8 cellular contexts compared by ENCODE assay signal in genomic region chr11:8911040-8911823, GRCh38.
DNase-seq lines count a peak whose midpoint lies in the region; ATAC-seq and TF ChIP-seq lines count a peak whose summit lies in the region.

TSS of gene AKIP1 (plus strand) at chr11:8911189. CDS start at chr11:8911450, 261 bp downstream.

- H3K27ac Mint-ChIP-seq in activated naive CD4-positive, alpha-beta T cell treated with anti-CD3 and anti-CD28 coated beads, Interleukin-2, amount 50 U/mL, for 24 hours = peak within 1 kb of the TSS; percentile 88

- H3K36me3 Mint-ChIP-seq in activated naive CD4-positive, alpha-beta T cell treated with anti-CD3 and anti-CD28 coated beads, Interleukin-2, amount 50 U/mL, for 24 hours = no peaks in the 10 kb centered on the region

- peaks cover 49% of the 10 kb centered on the region for H3K4me1 Mint-ChIP-seq in activated naive CD4-positive, alpha-beta T cell treated with anti-CD3 and anti-CD28 coated beads, Interleukin-2, amount 50 U/mL, for 24 hours

- peak within 1 kb of the TSS; percentile 89 for H3K4me3 ChIP-seq in HFF-Myc (replicated peaks; ENCODE audit: low read depth, low read length)

- DNase-seq in GM03348 (ENCODE audit: low spot score) = peak; percentile 98
- peak; percentile 81 for DNase-seq in HFF-Myc (ENCODE audit: extremely low read depth, low read depth)
- peak; percentile 98 for DNase-seq in NCI-H1092 (lab: John Stamatoyannopoulos, UW)
- DNase-seq in globus pallidus (ENCODE audit: low spot score) = peak; percentile 95
- peak; percentile 53 to 98 (median 92) for DNase-seq in nucleus accumbens (lab: John Stamatoyannopoulos, UW)
- peak; percentile 97 for DNase-seq in superior temporal gyrus (ENCODE audit: extremely low spot score)

- peak within 1 kb of the TSS; percentile 95 for H3K4me3 Mint-ChIP-seq in activated naive CD4-positive, alpha-beta T cell treated with anti-CD3 and anti-CD28 coated beads, Interleukin-2, amount 50 U/mL, for 24 hours

- ATAC-seq in SK-N-SH treated with all-trans-retinoic acid at 6 μM for 48 hours = peak; percentile 89

- no peaks in the 10 kb centered on the region for H3K27me3 Mint-ChIP-seq in activated naive CD4-positive, alpha-beta T cell treated with anti-CD3 and anti-CD28 coated beads, Interleukin-2, amount 50 U/mL, for 24 hours

- TF ChIP-seq CTCF in HFF-Myc (IDR thresholded peaks at IDR 0.05; ENCODE audit: low read depth, low read length, missing control alignments) = no peak

- no peaks in the 10 kb centered on the region for H3K9me3 Mint-ChIP-seq in activated naive CD4-positive, alpha-beta T cell treated with anti-CD3 and anti-CD28 coated beads, Interleukin-2, amount 50 U/mL, for 24 hours

TF ChIP-seq in SK-N-SH treated with all-trans-retinoic acid at 6 μM for 48 hours, 23 proteins besides CTCF, POLR2A, EP300 and RAD21:
- TF ChIP-seq ESRRG (CRISPR knock-in tag; IDR thresholded peaks at IDR 0.05) (no peak), GLIS3 (CRISPR knock-in tag; IDR thresholded peaks at IDR 0.05) (no peak), CSRNP3 (CRISPR knock-in tag; IDR thresholded peaks at IDR 0.05) (no peak), ZNF8 (CRISPR knock-in tag; IDR thresholded peaks at IDR 0.05) (no peak), CSDC2 (CRISPR knock-in tag; IDR thresholded peaks at IDR 0.05) (no peak), TOX (CRISPR knock-in tag; IDR thresholded peaks at IDR 0.05; ENCODE audit: borderline replicate concordance) (no peak), TCF4 (CRISPR knock-in tag; IDR thresholded peaks at IDR 0.05; ENCODE audit: borderline replicate concordance) (no peak)

Comparison
In these comparisons a context has a peak if more than half of its experiments do, and no peak if none do; other contexts are left out.
1. Peak in every context shown above with its lines: DNase-seq, ATAC-seq and H3K4me3 ChIP-seq.